Comparison of ENCODE assay signal across 3 cellular contexts in the genomic region with DNA sequence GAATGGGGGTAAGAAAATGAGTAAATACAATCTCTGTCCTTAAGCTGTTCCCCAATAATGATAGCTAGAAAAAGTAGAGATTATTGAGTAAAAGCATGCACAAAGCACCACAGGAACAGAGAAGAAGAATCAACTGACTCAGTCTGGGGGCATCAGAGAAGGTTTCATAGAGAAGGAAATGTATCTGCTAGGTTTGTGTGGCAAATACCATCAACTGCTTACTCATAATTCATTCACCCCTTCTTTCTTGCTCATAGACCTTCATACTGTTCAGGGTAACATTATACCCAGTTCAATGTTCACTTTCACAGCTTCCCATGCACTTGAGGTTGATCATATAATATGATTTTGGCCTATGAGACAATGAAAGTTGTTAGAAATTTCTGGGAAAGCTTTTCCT.
TF ChIP-seq lines count a peak whose summit lies in the region.

No MANE protein-coding gene starts in this region.

TF ChIP-seq in HepG2, 621 proteins besides CTCF, POLR2A, EP300 and RAD21:
- no peak for TF ChIP-seq ZNF230 (CRISPR knock-in tag; IDR thresholded peaks at IDR 0.05)
- TF ChIP-seq, protein P1, sequence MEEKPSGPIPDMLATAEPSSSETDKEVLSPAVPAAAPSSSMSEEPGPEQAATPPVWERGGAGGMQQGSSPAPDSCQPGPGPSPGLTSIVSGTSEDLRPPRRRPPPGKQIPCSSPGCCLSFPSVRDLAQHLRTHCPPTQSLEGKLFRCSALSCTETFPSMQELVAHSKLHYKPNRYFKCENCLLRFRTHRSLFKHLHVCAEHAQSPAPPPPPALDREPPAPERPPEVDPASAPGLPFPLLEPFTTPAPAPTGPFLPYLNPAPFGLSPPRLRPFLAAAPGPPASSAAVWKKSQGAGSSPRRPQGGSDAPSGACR (CRISPR knock-in tag; IDR thresholded peaks at IDR 0.05): no peak
- TF ChIP-seq ZNF335 (CRISPR knock-in tag; IDR thresholded peaks at IDR 0.05): no peak
- no peak for TF ChIP-seq ZNF260 (CRISPR knock-in tag; IDR thresholded peaks at IDR 0.05; ENCODE audit: borderline replicate concordance, low read depth)
- TF ChIP-seq, protein P2, sequence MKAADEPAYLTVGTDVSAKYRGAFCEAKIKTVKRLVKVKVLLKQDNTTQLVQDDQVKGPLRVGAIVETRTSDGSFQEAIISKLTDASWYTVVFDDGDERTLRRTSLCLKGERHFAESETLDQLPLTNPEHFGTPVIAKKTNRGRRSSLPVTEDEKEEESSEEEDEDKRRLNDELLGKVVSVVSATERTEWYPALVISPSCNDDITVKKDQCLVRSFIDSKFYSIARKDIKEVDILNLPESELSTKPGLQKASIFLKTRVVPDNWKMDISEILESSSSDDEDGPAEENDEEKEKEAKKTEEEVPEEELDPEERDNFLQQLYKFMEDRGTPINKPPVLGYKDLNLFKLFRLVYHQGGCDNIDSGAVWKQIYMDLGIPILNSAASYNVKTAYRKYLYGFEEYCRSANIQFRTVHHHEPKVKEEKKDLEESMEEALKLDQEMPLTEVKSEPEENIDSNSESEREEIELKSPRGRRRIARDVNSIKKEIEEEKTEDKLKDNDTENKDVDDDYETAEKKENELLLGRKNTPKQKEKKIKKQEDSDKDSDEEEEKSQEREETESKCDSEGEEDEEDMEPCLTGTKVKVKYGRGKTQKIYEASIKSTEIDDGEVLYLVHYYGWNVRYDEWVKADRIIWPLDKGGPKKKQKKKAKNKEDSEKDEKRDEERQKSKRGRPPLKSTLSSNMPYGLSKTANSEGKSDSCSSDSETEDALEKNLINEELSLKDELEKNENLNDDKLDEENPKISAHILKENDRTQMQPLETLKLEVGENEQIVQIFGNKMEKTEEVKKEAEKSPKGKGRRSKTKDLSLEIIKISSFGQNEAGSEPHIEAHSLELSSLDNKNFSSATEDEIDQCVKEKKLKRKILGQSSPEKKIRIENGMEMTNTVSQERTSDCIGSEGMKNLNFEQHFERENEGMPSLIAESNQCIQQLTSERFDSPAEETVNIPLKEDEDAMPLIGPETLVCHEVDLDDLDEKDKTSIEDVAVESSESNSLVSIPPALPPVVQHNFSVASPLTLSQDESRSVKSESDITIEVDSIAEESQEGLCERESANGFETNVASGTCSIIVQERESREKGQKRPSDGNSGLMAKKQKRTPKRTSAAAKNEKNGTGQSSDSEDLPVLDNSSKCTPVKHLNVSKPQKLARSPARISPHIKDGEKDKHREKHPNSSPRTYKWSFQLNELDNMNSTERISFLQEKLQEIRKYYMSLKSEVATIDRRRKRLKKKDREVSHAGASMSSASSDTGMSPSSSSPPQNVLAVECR (CRISPR knock-in tag; IDR thresholded peaks at IDR 0.05; ENCODE audit: borderline replicate concordance): no peak
- TF ChIP-seq PLRG1 (conservative IDR thresholded peaks at IDR 0.05): no peak

TF ChIP-seq in IMR-90, 13 proteins besides CTCF, POLR2A, EP300 and RAD21:
- TF ChIP-seq MAZ (IDR thresholded peaks at IDR 0.05; ENCODE audit: borderline replicate concordance, low read depth, low read length) (no peak), MAFK (IDR thresholded peaks at IDR 0.05; ENCODE audit: low read depth, low read length) (no peak), USF2 (IDR thresholded peaks at IDR 0.05; ENCODE audit: low read depth, low read length) (no peak), CEBPB (IDR thresholded peaks at IDR 0.05; ENCODE audit: low read depth, low read length) (no peak), SMC3 (IDR thresholded peaks at IDR 0.05; ENCODE audit: low read depth, low read length) (no peak), MXI1 (IDR thresholded peaks at IDR 0.05; ENCODE audit: borderline replicate concordance, low read depth, low read length) (no peak), ELK1 (IDR thresholded peaks at IDR 0.05; ENCODE audit: borderline replicate concordance, low read depth, low read length) (no peak), FOS (IDR thresholded peaks at IDR 0.05; ENCODE audit: low read depth, low read length) (no peak), RFX5 (IDR thresholded peaks at IDR 0.05; ENCODE audit: low read depth, low read length) (no peak)

TF ChIP-seq in SK-N-SH treated with all-trans-retinoic acid at 6 μM for 48 hours, 23 proteins besides CTCF, POLR2A, EP300 and RAD21:
- TF ChIP-seq TOX (CRISPR knock-in tag; IDR thresholded peaks at IDR 0.05; ENCODE audit: borderline replicate concordance) (no peak), SNAI2 (CRISPR knock-in tag; IDR thresholded peaks at IDR 0.05) (no peak)
